ENCODE assay signal across 10 cellular contexts in the genomic region with DNA sequence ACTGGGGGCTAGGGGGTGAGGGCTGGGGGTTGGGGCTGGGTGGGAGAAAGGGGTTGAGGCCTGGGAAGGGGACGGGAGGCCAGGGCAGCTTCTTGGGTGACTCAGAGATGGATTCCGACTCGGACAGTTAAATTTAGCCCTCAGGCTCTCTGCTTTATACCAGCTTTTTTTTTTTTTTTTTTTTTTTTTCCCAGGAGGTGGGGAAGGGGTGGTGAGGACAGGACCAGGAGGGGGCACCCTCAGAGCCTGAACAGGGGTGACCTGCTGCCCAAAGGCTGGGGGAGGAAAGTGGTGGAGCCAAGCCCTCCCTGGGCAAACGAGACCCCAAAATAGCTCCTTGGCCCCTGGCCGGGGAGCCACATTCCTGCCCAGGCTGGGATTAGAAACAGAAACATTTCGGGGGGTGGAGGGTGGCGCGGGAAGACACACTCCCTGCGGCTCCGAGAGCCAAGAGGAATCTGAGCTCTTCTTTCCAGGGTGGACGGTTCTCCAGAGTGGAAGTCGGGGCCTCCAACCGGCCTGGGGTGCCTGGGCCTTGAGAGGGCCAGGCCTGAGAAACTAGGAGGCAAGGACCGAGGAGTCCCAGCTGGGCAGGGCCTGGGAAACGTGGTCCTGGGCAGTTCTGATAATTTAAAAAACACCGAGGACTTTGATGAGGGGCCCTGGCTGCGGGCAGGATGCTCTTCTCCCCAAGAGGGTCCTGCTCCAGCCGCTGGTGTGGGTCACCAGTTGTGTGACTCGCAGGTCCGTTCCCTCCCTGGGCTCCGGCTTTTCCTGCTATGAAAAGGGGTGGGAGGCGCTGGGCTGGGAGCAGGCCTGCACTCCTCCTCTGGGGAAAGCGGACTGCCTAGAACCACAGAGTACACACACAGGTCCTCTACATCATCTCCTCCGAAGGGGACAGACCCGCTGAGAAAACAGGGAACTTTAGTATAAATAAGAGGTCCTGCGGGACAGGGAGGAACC. TPM values are rescaled to one million over a fixed set of nuclear protein-coding genes. Genes with fewer than 3 reads are reported as not detected.
DNase-seq lines count a peak whose midpoint lies in the region; ATAC-seq, FAIRE-seq and TF ChIP-seq lines count a peak whose summit lies in the region.
"Had no signal": no experiment of that assay in that cellular context is flagged by ENCODE, and none has a peak within 500 bp of the region (broad histone marks: within the 10 kb centered on the region; RNA-seq: fewer than 3 reads in every experiment).

No MANE protein-coding gene starts in this region.

- H3K9me1 ChIP-seq in K562 (ENCODE audit: control insufficient read depth, insufficient read depth, low read length), result peaks cover 6% of the 10 kb centered on the region

- no peak overlapping the region for H2AFZ ChIP-seq in K562 (ENCODE audit: low read depth, low read length)
- no peak overlapping the region for H2AFZ ChIP-seq in smooth muscle cell (ENCODE audit: low read depth)
- H2AFZ ChIP-seq: neural progenitor cell had no signal

- H3K9ac ChIP-seq in K562 (ENCODE audit: insufficient read depth in 1 of 2, low read depth in 2 of 2, low read length in 2 of 2) (peak overlapping the region in 1 of 2 experiments; percentile 78; a peak in 2 of 4 replicates), smooth muscle cell (ENCODE audit: low read depth) (peak overlapping the region; percentile 34)
- H3K9ac ChIP-seq: neural progenitor cell had no signal

- H3K4me3 Mint-ChIP-seq in natural killer cell treated with Interleukin-12 subunit alpha and Interleukin-12 subunit beta and Interleukin-15 and Interleukin-18, amount 100 ng/mL, for 72 hours, result no peak overlapping the region
- H3K4me3 Mint-ChIP-seq: neural progenitor cell had no signal

- TF ChIP-seq POLR2A in K562 (conservative IDR thresholded peaks at IDR 0.05), result no peak

- H3K36me3 Mint-ChIP-seq in natural killer cell treated with Interleukin-12 subunit alpha and Interleukin-12 subunit beta and Interleukin-15 and Interleukin-18, amount 100 ng/mL, for 72 hours, result no peaks in the 10 kb centered on the region

- ATAC-seq in K562 (no peak), right cardiac atrium (peak; percentile 52 to 66), HG03571 (IDR thresholded peaks at IDR 0.05; ENCODE audit: unreplicated experiment) (no peak)
- no peak for ATAC-seq in natural killer cell treated with Interleukin-12 subunit alpha and Interleukin-12 subunit beta and Interleukin-15 and Interleukin-18, amount 100 ng/mL, for 72 hours

- H3K27me3 Mint-ChIP-seq in natural killer cell treated with Interleukin-12 subunit alpha and Interleukin-12 subunit beta and Interleukin-15 and Interleukin-18, amount 100 ng/mL, for 72 hours, result peaks cover 7% of the 10 kb centered on the region in 2 donors

- H3F3A ChIP-seq in smooth muscle cell (ENCODE audit: low read depth), result peaks cover 15% of the 10 kb centered on the region

- no peak for FAIRE-seq in K562 (lab: Jason Lieb, UNC)

- H3K4me3 ChIP-seq in K562 (no peak overlapping the region), right cardiac atrium (ENCODE audit: low read length) (peak overlapping the region; percentile 50), smooth muscle cell (peak overlapping the region; percentile 43)
- H3K4me3 ChIP-seq: neural progenitor cell had no signal

- no peak overlapping the region for H3K27ac Mint-ChIP-seq in natural killer cell treated with Interleukin-12 subunit alpha and Interleukin-12 subunit beta and Interleukin-15 and Interleukin-18, amount 100 ng/mL, for 72 hours
- H3K27ac Mint-ChIP-seq: neural progenitor cell had no signal

- H4K20me1 ChIP-seq in K562 (replicated peaks; ENCODE audit: control insufficient read depth, insufficient read depth, low read length) (peaks cover 10% of the 10 kb centered on the region; the same call in 1 of the 2 replicates), smooth muscle cell (ENCODE audit: low read depth) (peaks cover 58% of the 10 kb centered on the region)

- no peak for TF ChIP-seq CTCF in K562 (IDR thresholded peaks at IDR 0.05 in 2 of 3, conservative IDR thresholded peaks at IDR 0.05 in 1 of 3; ENCODE audit: insufficient read depth in 2 of 3, low read depth in 1 of 3, low read length in 3 of 3)
- no peak for TF ChIP-seq CTCF in smooth muscle cell (IDR thresholded peaks at IDR 0.05; ENCODE audit: borderline replicate concordance, insufficient read depth, poor library complexity, severe bottlenecking)
- no peak for TF ChIP-seq CTCF in GM20000 (IDR thresholded peaks at IDR 0.05; ENCODE audit: extremely low read depth, missing control alignments)

- no peaks in the 10 kb centered on the region for H3K9me3 ChIP-seq in K562 (replicated peaks; ENCODE audit: control insufficient read depth, insufficient read depth, low read depth, low read length)
- no peaks in the 10 kb centered on the region for H3K9me3 ChIP-seq in right cardiac atrium (ENCODE audit: control insufficient read depth, low read length)
- no peaks in the 10 kb centered on the region for H3K9me3 ChIP-seq in smooth muscle cell (replicated peaks; ENCODE audit: low read depth)

- in situ Hi-C loops in K562 (cut with MboI), result no loop called here

- H3K36me3 ChIP-seq in K562 (ENCODE audit: control insufficient read depth, insufficient read depth, low read length) (peaks cover 31% of the 10 kb centered on the region; the same call in 2 of the 3 replicates), smooth muscle cell (ENCODE audit: low read depth) (no peaks in the 10 kb centered on the region)
- H3K36me3 ChIP-seq: neural progenitor cell had no signal

- H3K4me1 ChIP-seq in K562 (replicated peaks in 1 of 2; ENCODE audit: control insufficient read depth in 2 of 2, insufficient read depth in 2 of 2, low read length in 2 of 2) (peaks cover 16 to 67% of the 10 kb centered on the region in 2 experiments), right cardiac atrium (ENCODE audit: control insufficient read depth, insufficient read depth, low read length) (peaks cover 3% of the 10 kb centered on the region), smooth muscle cell (ENCODE audit: low read depth) (peaks cover 27% of the 10 kb centered on the region)

- H3K9me3 Mint-ChIP-seq in natural killer cell treated with Interleukin-12 subunit alpha and Interleukin-12 subunit beta and Interleukin-15 and Interleukin-18, amount 100 ng/mL, for 72 hours, result no peaks in the 10 kb centered on the region
- H3K9me3 Mint-ChIP-seq: neural progenitor cell had no signal

- H3K27ac ChIP-seq in K562 (ENCODE audit: extremely low read depth, low read depth, low read length) (no peak overlapping the region), right cardiac atrium (ENCODE audit: low read length) (peak overlapping the region; percentile 94), smooth muscle cell (ENCODE audit: low read depth) (peak overlapping the region; percentile 93)
- H3K27ac ChIP-seq: neural progenitor cell had no signal

- CTCF ChIA-PET in K562 (lab: Yijun Ruan, JAX; ENCODE audit: low intra/inter-chr PET ratio), result no interaction called here

- H3K4me2 ChIP-seq in K562 (ENCODE audit: insufficient read depth, low read length), result no peak overlapping the region
- peak overlapping the region; percentile 88 for H3K4me2 ChIP-seq in smooth muscle cell

- H3K4me1 Mint-ChIP-seq in natural killer cell treated with Interleukin-12 subunit alpha and Interleukin-12 subunit beta and Interleukin-15 and Interleukin-18, amount 100 ng/mL, for 72 hours (ENCODE audit: low read depth in 2 of 2), result peaks cover 15 to 26% of the 10 kb centered on the region in 2 donors

- WGBS in K562 (ENCODE audit: insufficient coverage, low coverage, missing lambda C conversion rate), result 73% methylated on average over 19 of the region's 26 CpGs
- WGBS in right cardiac atrium, result 35% methylated on average over 26 of the region's 26 CpGs
- 15% methylated on average over 25 of the region's 26 CpGs for WGBS in smooth muscle cell (ENCODE audit: low lambda C conversion rate)

- TF ChIP-seq RAD21 in K562 (CRISPR knock-in tag; conservative IDR thresholded peaks at IDR 0.05 in 1 of 2, IDR thresholded peaks at IDR 0.05 in 1 of 2), result no peak

- BruUV-seq in K562 (replicated peaks; lab: Mats Ljungman, UMichigan), result no TSS peak

- POLR2A ChIA-PET in K562 (lab: Yijun Ruan, JAX), result interaction anchor here (0.5 to 7.7 kb wide), 8 partner anchors 9 to 1003 kb away, joined by 3 to 70 read pairs (median 3); a partner anchor contains a TSS

- peak; percentile 13 for DNase-seq in GOT3 (lab: John Stamatoyannopoulos, UW)
- no peak for DNase-seq in K562 (ENCODE audit: extremely low read depth in 1 of 4, low spot score in 3 of 4)
- peak; percentile 78 to 93 (median 90) for DNase-seq in right cardiac atrium
- DNase-seq in smooth muscle cell (lab: John Stamatoyannopoulos, UW; ENCODE audit: unreplicated experiment), result peak; percentile 56
- DNase-seq in GM20000 (ENCODE audit: low spot score), result no peak
- no peak for DNase-seq in natural killer cell treated with Interleukin-12 subunit alpha and Interleukin-12 subunit beta and Interleukin-15 and Interleukin-18, amount 100 ng/mL, for 72 hours (ENCODE audit: low spot score)
- no peak for DNase-seq in NCI-H2081 treated with DMSO at 0.1 percent for 48 hours (lab: John Stamatoyannopoulos, UW)
- DNase-seq: activated naive CD4-positive, alpha-beta T cell treated with anti-CD3 and anti-CD28 coated beads, Interleukin-2, amount 50 U/mL, for 16 hours had no signal

- intact Hi-C loops in K562 (cut with micrococcal nuclease) (no loop called here), right cardiac atrium (cut with DNase I) (no loop called here)

- no peaks in the 10 kb centered on the region for H3K79me2 ChIP-seq in K562 (ENCODE audit: control insufficient read depth, insufficient read depth, low read length)
- H3K79me2 ChIP-seq in smooth muscle cell (ENCODE audit: low read depth), result peaks cover 34% of the 10 kb centered on the region

- H3K27me3 ChIP-seq in K562 (ENCODE audit: control insufficient read depth in 2 of 2, insufficient read depth in 2 of 2, low read length in 2 of 2), result no peaks in the 10 kb centered on the region
- no peaks in the 10 kb centered on the region for H3K27me3 ChIP-seq in right cardiac atrium (ENCODE audit: control insufficient read depth, insufficient read depth)
- H3K27me3 ChIP-seq in smooth muscle cell (ENCODE audit: low read depth), result no peaks in the 10 kb centered on the region

- TF ChIP-seq EP300 in K562 (IDR thresholded peaks at IDR 0.05; ENCODE audit: low read length), result no peak

RNA-seq across cellular contexts. Expression of a gene that starts 0.8 kb away (rescaled TPM):
- total RNA-seq in K562 (2011; cell fraction: chromatin; rRNA removed; ENCODE audit: low replicate concordance), result 108 and 213 TPM in 2 replicates
- total RNA-seq in K562 (2011; cell fraction: nucleolus; rRNA removed), result 94.9 and 106 TPM in 2 replicates
- 85.3 and 105 TPM in 2 replicates for total RNA-seq in K562 (2011; cell fraction: nucleoplasm; rRNA removed)
- 7.7 and 10.9 TPM in 2 replicates for total RNA-seq in K562 (2014; rRNA removed)
- 2.3 and 2.8 TPM in 2 replicates for total RNA-seq in K562 (2014; rRNA removed; fragmentation: Illumina TruSeq; extraction: Trizol)
- total RNA-seq in K562 (2015; rRNA removed; fragmentation: Illumina TruSeq; extraction: Trizol), result 7.3 and 8.8 TPM in 2 replicates
- 22.7 and 26.5 TPM in 2 replicates for total RNA-seq in K562 (2021)
- polyA plus RNA-seq in K562 (2011; rRNA removed), result 7.0 and 11.2 TPM in 2 replicates
- polyA plus RNA-seq in K562 (2011; cell fraction: cytosol; rRNA removed), result 8.7 and 21.2 TPM in 2 replicates
- 75.5 and 114 TPM in 2 replicates for polyA plus RNA-seq in K562 (2011; cell fraction: nucleus; rRNA removed)
- polyA plus RNA-seq in K562 (2012), result 23.7 and 50.9 TPM in 2 replicates
- 8.0 and 9.1 TPM in 2 replicates for polyA plus RNA-seq in K562 (2014; fragmentation: Illumina TruSeq; extraction: Trizol)
- polyA plus RNA-seq in K562 (2014; fragmentation: Nextera tagmentation; extraction: Ambion mirVana), result under 1 TPM; 0.24 to 0.63 TPM
- 19.1 and 31.3 TPM in 2 replicates for polyA plus RNA-seq in K562 (2014; rRNA removed)
- polyA minus RNA-seq in K562 (2011; rRNA and poly(A)+ RNA removed), result 6.7 and 13.0 TPM in 2 replicates
- polyA minus RNA-seq in K562 (2011; cell fraction: cytosol; rRNA and poly(A)+ RNA removed), result 5.6 and 7.0 TPM in 2 replicates
- polyA minus RNA-seq in K562 (2011; cell fraction: nucleus; rRNA and poly(A)+ RNA removed), result 16.8 and 17.1 TPM in 2 replicates
- 100 to 1,000 TPM; 220 to 304 (median 288) TPM for total RNA-seq in right cardiac atrium
- polyA plus RNA-seq in right cardiac atrium, result 395 TPM
- 19.2 and 23.6 TPM in 2 replicates for total RNA-seq in smooth muscle cell
- 32.7 and 47.7 TPM in 2 replicates for polyA plus RNA-seq in smooth muscle cell
- total RNA-seq in natural killer cell treated with Interleukin-12 subunit alpha and Interleukin-12 subunit beta and Interleukin-15 and Interleukin-18, amount 100 ng/mL, for 72 hours, result 10 to 100 TPM; 40.8 to 51.1 TPM

RNA-seq across cellular contexts. Expression of a gene that starts 9.5 kb away (rescaled TPM):
- total RNA-seq in K562 (2011; cell fraction: chromatin; rRNA removed; ENCODE audit: low replicate concordance), result 93.8 and 251 TPM in 2 replicates
- 136 and 149 TPM in 2 replicates for total RNA-seq in K562 (2011; cell fraction: nucleolus; rRNA removed)
- 124 and 146 TPM in 2 replicates for total RNA-seq in K562 (2011; cell fraction: nucleoplasm; rRNA removed)
- total RNA-seq in K562 (2014; rRNA removed), result 30.5 and 38.4 TPM in 2 replicates
- 18.1 and 20.0 TPM in 2 replicates for total RNA-seq in K562 (2014; rRNA removed; fragmentation: Illumina TruSeq; extraction: Trizol)
- 19.0 and 20.7 TPM in 2 replicates for total RNA-seq in K562 (2015; rRNA removed; fragmentation: Illumina TruSeq; extraction: Trizol)
- total RNA-seq in K562 (2021), result 51.3 and 54.6 TPM in 2 replicates
- 15.6 and 22.6 TPM in 2 replicates for polyA plus RNA-seq in K562 (2011; rRNA removed)
- polyA plus RNA-seq in K562 (2011; cell fraction: cytosol; rRNA removed), result 23.6 and 33.0 TPM in 2 replicates
- 46.4 and 68.1 TPM in 2 replicates for polyA plus RNA-seq in K562 (2011; cell fraction: nucleus; rRNA removed)
- 28.7 and 29.1 TPM in 2 replicates for polyA plus RNA-seq in K562 (2012)
- polyA plus RNA-seq in K562 (2014; fragmentation: Illumina TruSeq; extraction: Trizol), result 15.4 and 18.7 TPM in 2 replicates
- 1 to 10 TPM; 4.7 to 7.9 TPM for polyA plus RNA-seq in K562 (2014; fragmentation: Nextera tagmentation; extraction: Ambion mirVana)
- polyA plus RNA-seq in K562 (2014; rRNA removed), result 27.7 and 32.8 TPM in 2 replicates
- polyA minus RNA-seq in K562 (2011; rRNA and poly(A)+ RNA removed), result 21.1 and 23.5 TPM in 2 replicates
- polyA minus RNA-seq in K562 (2011; cell fraction: cytosol; rRNA and poly(A)+ RNA removed), result 22.7 and 27.3 TPM in 2 replicates
- 38.4 and 45.5 TPM in 2 replicates for polyA minus RNA-seq in K562 (2011; cell fraction: nucleus; rRNA and poly(A)+ RNA removed)
- 10 to 100 TPM; 72.2 to 87.1 (median 76.6) TPM for total RNA-seq in right cardiac atrium
- 50.2 TPM for polyA plus RNA-seq in right cardiac atrium
- 14.9 and 16.1 TPM in 2 replicates for total RNA-seq in smooth muscle cell
- polyA plus RNA-seq in smooth muscle cell, result 57.6 and 96.4 TPM in 2 replicates
- total RNA-seq in natural killer cell treated with Interleukin-12 subunit alpha and Interleukin-12 subunit beta and Interleukin-15 and Interleukin-18, amount 100 ng/mL, for 72 hours, result 10 to 100 TPM; 51.3 to 76.6 TPM

RNA-seq across cellular contexts. Expression of a gene that starts 14.1 kb away (rescaled TPM):
- total RNA-seq in K562 (2011; cell fraction: chromatin; rRNA removed; ENCODE audit: low replicate concordance), result 4.2 and 17.4 TPM in 2 replicates
- 13.7 and 19.0 TPM in 2 replicates for total RNA-seq in K562 (2011; cell fraction: nucleolus; rRNA removed)
- total RNA-seq in K562 (2011; cell fraction: nucleoplasm; rRNA removed), result 6.2 and 8.5 TPM in 2 replicates
- 7.9 and 9.0 TPM in 2 replicates for total RNA-seq in K562 (2014; rRNA removed)
- total RNA-seq in K562 (2014; rRNA removed; fragmentation: Illumina TruSeq; extraction: Trizol), result 1.0 and 1.4 TPM in 2 replicates
- 4.2 and 5.0 TPM in 2 replicates for total RNA-seq in K562 (2015; rRNA removed; fragmentation: Illumina TruSeq; extraction: Trizol)
- total RNA-seq in K562 (2021), result 15.2 and 17.2 TPM in 2 replicates
- polyA plus RNA-seq in K562 (2011; rRNA removed), result 2.5 and 6.1 TPM in 2 replicates
- 5.6 and 11.7 TPM in 2 replicates for polyA plus RNA-seq in K562 (2011; cell fraction: cytosol; rRNA removed)
- 22.2 and 28.1 TPM in 2 replicates for polyA plus RNA-seq in K562 (2011; cell fraction: nucleus; rRNA removed)
- 5.5 and 16.8 TPM in 2 replicates for polyA plus RNA-seq in K562 (2012)
- 7.4 and 12.5 TPM in 2 replicates for polyA plus RNA-seq in K562 (2014; fragmentation: Illumina TruSeq; extraction: Trizol)
- not detected for polyA plus RNA-seq in K562 (2014; fragmentation: Nextera tagmentation; extraction: Ambion mirVana)
- 9.7 and 10.2 TPM in 2 replicates for polyA plus RNA-seq in K562 (2014; rRNA removed)
- polyA minus RNA-seq in K562 (2011; rRNA and poly(A)+ RNA removed), result 0.74 and 0.93 TPM in 2 replicates
- polyA minus RNA-seq in K562 (2011; cell fraction: cytosol; rRNA and poly(A)+ RNA removed), result 4.6 and 7.9 TPM in 2 replicates
- 7.8 and 10.1 TPM in 2 replicates for polyA minus RNA-seq in K562 (2011; cell fraction: nucleus; rRNA and poly(A)+ RNA removed)
- 10 to 100 TPM; 15.8 to 33.2 (median 24.1) TPM for total RNA-seq in right cardiac atrium
- 19.4 TPM for polyA plus RNA-seq in right cardiac atrium
- 10.2 and 15.3 TPM in 2 replicates for total RNA-seq in smooth muscle cell
- 16.0 and 19.7 TPM in 2 replicates for polyA plus RNA-seq in smooth muscle cell
- 1 to 10 TPM; 3.0 to 3.6 TPM for total RNA-seq in natural killer cell treated with Interleukin-12 subunit alpha and Interleukin-12 subunit beta and Interleukin-15 and Interleukin-18, amount 100 ng/mL, for 72 hours

RNA-seq across cellular contexts. Expression of a gene that starts 32.0 kb away (rescaled TPM):
- total RNA-seq in K562 (2011; cell fraction: chromatin; rRNA removed; ENCODE audit: low replicate concordance), result 0.63 and 3.1 TPM in 2 replicates
- 1.5 and 1.7 TPM in 2 replicates for total RNA-seq in K562 (2011; cell fraction: nucleolus; rRNA removed)
- total RNA-seq in K562 (2011; cell fraction: nucleoplasm; rRNA removed), result 0.81 and 1.1 TPM in 2 replicates
- not detected in 2 replicates for total RNA-seq in K562 (2014; rRNA removed)
- total RNA-seq in K562 (2014; rRNA removed; fragmentation: Illumina TruSeq; extraction: Trizol), result not detected in 2 replicates
- 0.07 TPM in 1 of 2 replicates, not detected in the other for total RNA-seq in K562 (2015; rRNA removed; fragmentation: Illumina TruSeq; extraction: Trizol)
- total RNA-seq in K562 (2021), result 0.07 TPM in 1 of 2 replicates, not detected in the other
- polyA plus RNA-seq in K562 (2011; rRNA removed), result 0.03 and 0.04 TPM in 2 replicates
- polyA plus RNA-seq in K562 (2011; cell fraction: cytosol; rRNA removed), result not detected in 2 replicates
- 0.08 and 0.14 TPM in 2 replicates for polyA plus RNA-seq in K562 (2011; cell fraction: nucleus; rRNA removed)
- 0.05 and 0.15 TPM in 2 replicates for polyA plus RNA-seq in K562 (2012)
- polyA plus RNA-seq in K562 (2014; fragmentation: Illumina TruSeq; extraction: Trizol), result not detected in 2 replicates
- polyA plus RNA-seq in K562 (2014; fragmentation: Nextera tagmentation; extraction: Ambion mirVana), result not detected
- polyA plus RNA-seq in K562 (2014; rRNA removed), result 0.07 and 0.15 TPM in 2 replicates
- 0.09 TPM in 1 of 2 replicates, not detected in the other for polyA minus RNA-seq in K562 (2011; rRNA and poly(A)+ RNA removed)
- not detected in 2 replicates for polyA minus RNA-seq in K562 (2011; cell fraction: cytosol; rRNA and poly(A)+ RNA removed)
- 0.54 and 0.56 TPM in 2 replicates for polyA minus RNA-seq in K562 (2011; cell fraction: nucleus; rRNA and poly(A)+ RNA removed)
- total RNA-seq in right cardiac atrium, result under 1 TPM in 1 of 4 donors, not detected in 3; 0.14 TPM
- not detected for polyA plus RNA-seq in right cardiac atrium
- 0.22 TPM in 1 of 2 replicates, not detected in the other for total RNA-seq in smooth muscle cell
- polyA plus RNA-seq in smooth muscle cell, result 0.15 TPM in 1 of 2 replicates, not detected in the other
- under 1 TPM; 0.38 to 0.98 TPM for total RNA-seq in natural killer cell treated with Interleukin-12 subunit alpha and Interleukin-12 subunit beta and Interleukin-15 and Interleukin-18, amount 100 ng/mL, for 72 hours

RNA-seq across cellular contexts. Expression of a gene that starts 49.9 kb away (rescaled TPM):
- 0.48 and 1.4 TPM in 2 replicates for total RNA-seq in K562 (2011; cell fraction: chromatin; rRNA removed; ENCODE audit: low replicate concordance)
- 0.66 and 0.67 TPM in 2 replicates for total RNA-seq in K562 (2011; cell fraction: nucleolus; rRNA removed)
- 0.37 and 0.76 TPM in 2 replicates for total RNA-seq in K562 (2011; cell fraction: nucleoplasm; rRNA removed)
- 1.6 and 2.4 TPM in 2 replicates for total RNA-seq in K562 (2014; rRNA removed)
- 0.64 and 0.76 TPM in 2 replicates for total RNA-seq in K562 (2014; rRNA removed; fragmentation: Illumina TruSeq; extraction: Trizol)
- total RNA-seq in K562 (2015; rRNA removed; fragmentation: Illumina TruSeq; extraction: Trizol), result 0.51 and 0.64 TPM in 2 replicates
- total RNA-seq in K562 (2021), result 1.5 and 2.0 TPM in 2 replicates
- 0.20 and 1.4 TPM in 2 replicates for polyA plus RNA-seq in K562 (2011; rRNA removed)
- polyA plus RNA-seq in K562 (2011; cell fraction: cytosol; rRNA removed), result 0.82 and 0.99 TPM in 2 replicates
- polyA plus RNA-seq in K562 (2011; cell fraction: nucleus; rRNA removed), result 0.51 and 0.86 TPM in 2 replicates
- polyA plus RNA-seq in K562 (2012), result 1.8 and 3.2 TPM in 2 replicates
- 1.8 and 2.2 TPM in 2 replicates for polyA plus RNA-seq in K562 (2014; fragmentation: Illumina TruSeq; extraction: Trizol)
- polyA plus RNA-seq in K562 (2014; fragmentation: Nextera tagmentation; extraction: Ambion mirVana), result under 1 TPM; 0.06 to 0.07 TPM
- 1.2 and 1.6 TPM in 2 replicates for polyA plus RNA-seq in K562 (2014; rRNA removed)
- polyA minus RNA-seq in K562 (2011; rRNA and poly(A)+ RNA removed), result 0.21 and 0.54 TPM in 2 replicates
- polyA minus RNA-seq in K562 (2011; cell fraction: cytosol; rRNA and poly(A)+ RNA removed), result 1.1 TPM in 1 of 2 replicates, not detected in the other
- 0.13 and 1.1 TPM in 2 replicates for polyA minus RNA-seq in K562 (2011; cell fraction: nucleus; rRNA and poly(A)+ RNA removed)
- under 1 TPM; 0.15 to 0.76 (median 0.30) TPM for total RNA-seq in right cardiac atrium
- 0.41 TPM for polyA plus RNA-seq in right cardiac atrium
- total RNA-seq in smooth muscle cell, result not detected in 2 replicates
- polyA plus RNA-seq in smooth muscle cell, result 0.12 TPM in 1 of 2 replicates, not detected in the other
- total RNA-seq in natural killer cell treated with Interleukin-12 subunit alpha and Interleukin-12 subunit beta and Interleukin-15 and Interleukin-18, amount 100 ng/mL, for 72 hours, result not detected

Comparison
In these comparisons a context has a peak if more than half of its experiments do, and no peak if none do; other contexts are left out.
1. DNase-seq: peak in GOT3 (single experiment), right cardiac atrium (3 of 3) and smooth muscle cell (single experiment); none in K562 (0 of 4), GM20000 (single experiment), natural killer cell treated with Interleukin-12 subunit alpha and Interleukin-12 subunit beta and Interleukin-15 and Interleukin-18, amount 100 ng/mL, for 72 hours (single experiment) and NCI-H2081 treated with DMSO at 0.1 percent for 48 hours (single experiment).
2. ATAC-seq: peak in right cardiac atrium (2 of 2); none in K562 (single experiment), natural killer cell treated with Interleukin-12 subunit alpha and Interleukin-12 subunit beta and Interleukin-15 and Interleukin-18, amount 100 ng/mL, for 72 hours (0 of 2) and HG03571 (single experiment).